In the genomic region with DNA sequence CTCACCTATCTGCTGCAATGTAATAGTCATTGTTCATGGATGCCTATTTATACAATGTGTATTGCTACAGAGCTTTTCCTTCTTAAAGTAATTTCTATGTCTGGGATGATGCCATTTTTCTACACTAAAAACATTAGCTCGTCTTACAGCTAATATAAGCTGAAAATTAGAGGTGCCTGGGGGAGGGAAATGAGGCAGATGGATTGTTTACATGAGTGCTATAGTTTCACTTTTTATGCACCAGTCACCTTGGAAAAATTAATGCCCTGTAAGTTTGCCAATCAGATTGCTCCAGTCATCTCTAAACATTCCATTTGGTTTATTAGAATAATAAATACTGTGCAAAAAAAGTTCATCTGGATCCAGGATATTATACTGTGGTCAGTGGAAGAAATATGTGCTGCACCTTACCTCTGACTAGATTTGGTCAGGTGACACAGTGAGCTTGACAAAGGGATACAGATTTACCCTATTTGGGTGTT, we compare ENCODE assay signal across 12 cellular contexts.
DNase-seq lines count a peak whose midpoint lies in the region; ATAC-seq and TF ChIP-seq lines count a peak whose summit lies in the region.
"Had no signal": no experiment of that assay in that cellular context is flagged by ENCODE, and none has a peak within 500 bp of the region (broad histone marks: within the 10 kb centered on the region; RNA-seq: fewer than 3 reads in every experiment).

No MANE protein-coding gene starts in this region.

- no peaks in the 10 kb centered on the region for H3K36me3 ChIP-seq in uterus

- DNase-seq in SIG-M5 treated with dmso at 0.1 percent for 504 hours (lab: John Stamatoyannopoulos, UW; ENCODE audit: unreplicated experiment) (peak; percentile 73), SIG-M5 (lab: John Stamatoyannopoulos, UW) (no peak), amniotic epithelial cell (ENCODE audit: low read depth) (peak; percentile 62), iris pigment epithelial cell (ENCODE audit: low read depth) (peak; percentile 88), uterus (no peak), KBM-7 (no peak), NCI-H1048 (lab: John Stamatoyannopoulos, UW) (no peak)
- DNase-seq: activated CD8-positive, alpha-beta memory T cell treated with anti-CD3 and anti-CD28 coated beads, Interleukin-2, amount 50 U/mL, for 48 hours; left colon; NCI-H1417 had no signal

- no peak overlapping the region for H3K4me3 ChIP-seq in uterus

- H3K27ac ChIP-seq in uterus, result peak overlapping the region; percentile 90 to 94
- H3K27ac ChIP-seq: parathyroid adenoma had no signal

- no peaks in the 10 kb centered on the region for H3K9me3 ChIP-seq in uterus

- no peaks in the 10 kb centered on the region for H3K27me3 ChIP-seq in uterus

- peaks cover 10 to 12% of the 10 kb centered on the region in 2 donors for H3K4me1 ChIP-seq in uterus

- in situ Hi-C loops in KBM-7 (cut with MboI; ENCODE audit: low pct_unique_long_range_greater_than_20kb, low sequenced_read_pairs), result no loop called here

- ATAC-seq in HG02623 (IDR thresholded peaks at IDR 0.05; ENCODE audit: unreplicated experiment), result no peak
- ATAC-seq: left colon had no signal

- TF ChIP-seq CTCF in uterus (IDR thresholded peaks at IDR 0.05), result no peak

- intact Hi-C loops in uterus (cut with DNase I; ENCODE audit: low total_unique reads), result no loop called here

- TF ChIP-seq POLR2A in uterus (IDR thresholded peaks at IDR 0.05), result no peak

Comparison
In these comparisons a context has a peak if more than half of its experiments do, and no peak if none do; other contexts are left out.
1. DNase-seq: peak in SIG-M5 treated with dmso at 0.1 percent for 504 hours (single experiment), amniotic epithelial cell (single experiment) and iris pigment epithelial cell (single experiment); none in SIG-M5 (single experiment), uterus (0 of 2), KBM-7 (single experiment) and NCI-H1048 (single experiment).